10 cellular contexts compared by ENCODE assay signal in genomic region chr18:61606068-61606660, GRCh38.
DNase-seq lines count a peak whose midpoint lies in the region; ATAC-seq and TF ChIP-seq lines count a peak whose summit lies in the region.
"Had no signal": no experiment of that assay in that cellular context is flagged by ENCODE, and none has a peak within 500 bp of the region (broad histone marks: within the 10 kb centered on the region; RNA-seq: fewer than 3 reads in every experiment).

No MANE protein-coding gene starts in this region.

- peak overlapping the region; percentile 67 to 89 for H2BK12ac ChIP-seq in mesenchymal stem cell (ENCODE audit: low read length in 2 of 2)

- peak overlapping the region; percentile 91 to 92 for H3K4ac ChIP-seq in mesenchymal stem cell (ENCODE audit: low read depth in 1 of 2, low read length in 2 of 2)

- H3K9me3 ChIP-seq in esophagus (ENCODE audit: control insufficient read depth in 2 of 2, insufficient read depth in 1 of 2, low read depth in 1 of 2, low read length in 1 of 2) (no peaks in the 10 kb centered on the region), mesenchymal stem cell (ENCODE audit: control insufficient read depth, low read length) (no peaks in the 10 kb centered on the region), aorta (ENCODE audit: control insufficient read depth, low read length) (no peaks in the 10 kb centered on the region), Peyer's patch (no peaks in the 10 kb centered on the region)

- peak overlapping the region; percentile 2 to 46 for H3K4me3 ChIP-seq in esophagus (ENCODE audit: low read depth in 1 of 2, low read length in 2 of 2)
- peak overlapping the region; percentile 61 to 76 for H3K4me3 ChIP-seq in mesenchymal stem cell (ENCODE audit: insufficient read depth in 1 of 2, low read depth in 1 of 2, low read length in 2 of 2)
- peak overlapping the region; percentile 32 to 43 for H3K4me3 ChIP-seq in aorta (ENCODE audit: low read length in 2 of 2)
- H3K4me3 ChIP-seq in Peyer's patch: no peak overlapping the region

- peak overlapping the region in 1 of 2 experiments; percentile 65 for H3K14ac ChIP-seq in mesenchymal stem cell (ENCODE audit: low read length in 2 of 2)

- peak overlapping the region; percentile 57 for H2BK120ac ChIP-seq in mesenchymal stem cell (ENCODE audit: low read depth, low read length)

- H3K23ac ChIP-seq in mesenchymal stem cell (ENCODE audit: low read length in 2 of 2): peak overlapping the region; percentile 45 to 67

- intact Hi-C loops in Right ventricle myocardium inferior (cut with DNase I): loop anchor here (2.0 kb wide), 1 partner anchor 23 kb away; no protein-coding TSS in a partner anchor
- intact Hi-C loops in cardiac septum (cut with DNase I): no loop called here
- intact Hi-C loops in aorta (cut with DNase I): no loop called here

- no peak overlapping the region for H2BK15ac ChIP-seq in mesenchymal stem cell (ENCODE audit: low read depth, poor library complexity, severe bottlenecking)

- H3K18ac ChIP-seq in mesenchymal stem cell (ENCODE audit: low read depth in 1 of 2, low read length in 2 of 2): peak overlapping the region; percentile 89 to 97

- DNase-seq in Right ventricle myocardium inferior (ENCODE audit: missing footprints) (no peak), cardiac septum (ENCODE audit: low spot score) (no peak), mesenchymal stem cell (peak; percentile 80), aorta (peak in 1 of 2 donors; percentile 56), Peyer's patch (no peak), NAMALWA (ENCODE audit: low spot score) (no peak)
- DNase-seq: AML-193, NCI-H1694 had no signal

- peak overlapping the region; percentile 91 for H3K4me2 ChIP-seq in mesenchymal stem cell (ENCODE audit: low read length, poor library complexity, severe bottlenecking)

- peaks cover 10% of the 10 kb centered on the region for H3K79me1 ChIP-seq in mesenchymal stem cell (replicated peaks; ENCODE audit: low read length, poor library complexity, severe bottlenecking)

- H2AK5ac ChIP-seq in mesenchymal stem cell (ENCODE audit: low read length, severe bottlenecking): peak overlapping the region; percentile 9

- H3K36me3 ChIP-seq in esophagus (ENCODE audit: control insufficient read depth in 2 of 2, insufficient read depth in 2 of 2, low read length in 1 of 2) (no peaks in the 10 kb centered on the region), mesenchymal stem cell (ENCODE audit: control insufficient read depth in 1 of 2, insufficient read depth in 2 of 2, low read depth in 1 of 2, low read length in 2 of 2) (no peaks in the 10 kb centered on the region), aorta (ENCODE audit: control insufficient read depth in 1 of 2, insufficient read depth in 2 of 2, low read length in 1 of 2) (no peaks in the 10 kb centered on the region), Peyer's patch (no peaks in the 10 kb centered on the region)

- ATAC-seq in Right ventricle myocardium inferior (peak; percentile 74), aorta (ENCODE audit: low FRiP score) (peak; percentile 47), HG03108 (IDR thresholded peaks at IDR 0.05; ENCODE audit: unreplicated experiment) (no peak)

- H3K27ac ChIP-seq in esophagus (ENCODE audit: low read depth in 2 of 2, low read length in 1 of 2): peak overlapping the region in 1 of 2 donors; percentile 40
- H3K27ac ChIP-seq in mesenchymal stem cell (ENCODE audit: low read length, poor library complexity, severe bottlenecking): peak overlapping the region; percentile 82
- peak overlapping the region in 1 of 2 donors; percentile 80 for H3K27ac ChIP-seq in aorta (ENCODE audit: low read depth in 1 of 2, low read length in 2 of 2)
- peak overlapping the region in 2 of 4 donors; percentile 9 to 18 for H3K27ac ChIP-seq in Peyer's patch

- H4K8ac ChIP-seq in mesenchymal stem cell (ENCODE audit: low read length): peak overlapping the region; percentile 87

- no peak for TF ChIP-seq CTCF in Peyer's patch (IDR thresholded peaks at IDR 0.05)

- H2BK5ac ChIP-seq in mesenchymal stem cell (ENCODE audit: low read depth, low read length, poor library complexity, severe bottlenecking): peak overlapping the region; percentile 91

- peak overlapping the region; percentile 68 for H3K9ac ChIP-seq in mesenchymal stem cell (ENCODE audit: low read length)

- peak overlapping the region; percentile 85 for H4K91ac ChIP-seq in mesenchymal stem cell (ENCODE audit: low read length)

- 29 to 37% methylated on average over 17 of the region's 17 CpGs for WGBS in esophagus, 2 donors
- 0% methylated on average over 17 of the region's 17 CpGs for whole genome bisulfite sequencing in mesenchymal stem cell
- WGBS in aorta, 2 donors: 16 to 36% methylated on average over 17 of the region's 17 CpGs

- H3K4me1 ChIP-seq in esophagus (ENCODE audit: control insufficient read depth in 2 of 2, insufficient read depth in 2 of 2, low read length in 1 of 2) (peaks cover 2% of the 10 kb centered on the region in 2 donors), mesenchymal stem cell (ENCODE audit: control insufficient read depth, insufficient read depth, low read depth, low read length) (peaks cover 3% of the 10 kb centered on the region), aorta (ENCODE audit: control insufficient read depth in 1 of 2, insufficient read depth in 2 of 2, low read length in 2 of 2) (peaks cover 0 to 4% of the 10 kb centered on the region in 2 donors), Peyer's patch (peaks cover 0 to 11% (median 0%) of the 10 kb centered on the region in 4 donors)

- TF ChIP-seq POLR2A in Peyer's patch (IDR thresholded peaks at IDR 0.05): no peak

- H3K27me3 ChIP-seq in esophagus (ENCODE audit: control insufficient read depth in 1 of 2, insufficient read depth in 2 of 2, low read length in 2 of 2) (no peaks in the 10 kb centered on the region), mesenchymal stem cell (ENCODE audit: control insufficient read depth in 1 of 2, insufficient read depth in 1 of 2, low read length in 2 of 2) (no peaks in the 10 kb centered on the region), aorta (ENCODE audit: control insufficient read depth in 1 of 2, insufficient read depth in 2 of 2, low read length in 1 of 2) (no peaks in the 10 kb centered on the region), Peyer's patch (no peaks in the 10 kb centered on the region)

- H2AFZ ChIP-seq in mesenchymal stem cell (ENCODE audit: low read depth, low read length): no peak overlapping the region

Comparison
In these comparisons a context has a peak if more than half of its experiments do, and no peak if none do; other contexts are left out.
1. H3K4me3 ChIP-seq: peak in esophagus (2 of 2), mesenchymal stem cell (2 of 2) and aorta (2 of 2); none in Peyer's patch (0 of 4).